ENCODE assay signal across 26 cellular contexts in the genomic region with DNA sequence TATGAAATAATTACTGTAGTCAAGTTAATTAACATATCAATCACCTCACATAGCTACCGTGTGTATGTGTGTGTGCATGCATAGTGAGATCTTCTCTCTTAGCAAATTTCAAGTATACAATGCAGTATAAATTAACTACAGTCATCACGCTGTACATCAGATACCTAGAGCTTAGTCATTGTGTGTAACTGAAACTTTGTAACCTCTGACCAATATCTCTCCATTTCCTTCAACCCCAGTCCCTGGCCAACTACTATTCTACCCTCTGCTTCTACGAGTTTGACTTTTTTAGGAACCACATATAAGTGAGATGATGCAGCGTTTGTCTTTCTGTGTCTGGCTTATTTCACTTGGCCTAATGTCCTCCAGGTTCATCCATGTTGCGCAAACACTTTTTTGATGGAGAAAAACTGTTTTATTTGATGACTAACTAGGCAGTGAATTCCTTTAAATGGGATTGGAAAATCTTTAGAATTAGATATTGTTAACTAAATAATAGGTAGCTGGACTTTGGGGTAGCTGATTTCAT.
"Had no signal": no experiment of that assay in that cellular context is flagged by ENCODE, and none has a peak within 500 bp of the region (broad histone marks: within the 10 kb centered on the region; RNA-seq: fewer than 3 reads in every experiment).

No MANE protein-coding gene starts in this region.

- H3K79me2 ChIP-seq: hepatocyte had no signal

- H3K4me1 Mint-ChIP-seq: naive thymus-derived CD4-positive, alpha-beta T cell; neural progenitor cell had no signal

- H3K4me2 ChIP-seq: hepatocyte, neural progenitor cell had no signal

- H3K4me3 ChIP-seq: dorsolateral prefrontal cortex, gastroesophageal sphincter, heart left ventricle, hepatocyte, left lung, neural progenitor cell, prostate gland, right atrium auricular region, sigmoid colon, spleen, testis, tibial artery had no signal

- H3K27me3 ChIP-seq: foreskin keratinocyte, gastroesophageal sphincter, heart left ventricle, hepatocyte, left lung, neural progenitor cell, right atrium auricular region, sigmoid colon, spleen, testis, tibial artery had no signal

- H3K4me1 ChIP-seq: foreskin keratinocyte, gastroesophageal sphincter, heart left ventricle, left lung, neural progenitor cell, prostate gland, right atrium auricular region, spleen, testis, tibial artery had no signal

- DNase-seq: cortex of kidney; dorsolateral prefrontal cortex; effector CD4-positive, alpha-beta T cell; foreskin keratinocyte; heart left ventricle; left cardiac atrium; left lung; mesendoderm; midbrain; naive thymus-derived CD4-positive, alpha-beta T cell; sigmoid colon; spleen; stimulated activated CD4-positive, alpha-beta T cell treated with anti-CD3 and anti-CD28 coated beads, Interleukin-4, amount 100 ng/mL, for 4 hours; stimulated activated naive CD8-positive, alpha-beta T cell treated with anti-CD3 and anti-CD28 coated beads, Interleukin-15, Interleukin-2, amounts not matched to agents 100 U/mL and 50 U/mL, for 24 hours; substantia nigra; testis; tibial artery had no signal

- H3K27ac Mint-ChIP-seq: naive thymus-derived CD4-positive, alpha-beta T cell; nephron; neural progenitor cell; stimulated activated memory B cell treated with anti-CD40 and anti-IgM and Interleukin-4, amounts not matched to agents 10 μg/mL and 1 μg/mL and 100 μg/mL, for 72 hours; type B pancreatic cell had no signal

- H3K9me3 ChIP-seq: gastroesophageal sphincter, heart left ventricle, left lung, prostate gland, right atrium auricular region, sigmoid colon, spleen, testis, tibial artery had no signal

- H3K27ac ChIP-seq: dorsolateral prefrontal cortex, foreskin keratinocyte, gastroesophageal sphincter, heart left ventricle, hepatocyte, left lung, neural progenitor cell, prostate gland, right atrium auricular region, spleen, testis, tibial artery had no signal

- H3K36me3 Mint-ChIP-seq: naive thymus-derived CD4-positive, alpha-beta T cell; neural progenitor cell; stimulated activated memory B cell treated with anti-CD40 and anti-IgM and Interleukin-4, amounts not matched to agents 10 μg/mL and 1 μg/mL and 100 μg/mL, for 72 hours; type B pancreatic cell had no signal

- H3K9ac ChIP-seq: neural progenitor cell had no signal

- ATAC-seq: foreskin keratinocyte; gastroesophageal sphincter; heart left ventricle; left cardiac atrium; left lung; naive thymus-derived CD4-positive, alpha-beta T cell; stimulated activated memory B cell treated with anti-CD40 and anti-IgM and Interleukin-4, amounts not matched to agents 10 μg/mL and 1 μg/mL and 100 μg/mL, for 72 hours; stimulated activated naive CD8-positive, alpha-beta T cell treated with anti-CD3 and anti-CD28 coated beads, Interleukin-15, Interleukin-2, amounts not matched to agents 100 U/mL and 50 U/mL, for 24 hours had no signal

- H3K36me3 ChIP-seq: gastroesophageal sphincter, heart left ventricle, left lung, neural progenitor cell, prostate gland, right atrium auricular region, sigmoid colon, spleen, tibial artery had no signal

- H2AFZ ChIP-seq: hepatocyte, neural progenitor cell had no signal

- H3K4me3 Mint-ChIP-seq: naive thymus-derived CD4-positive, alpha-beta T cell; nephron; neural progenitor cell; stimulated activated memory B cell treated with anti-CD40 and anti-IgM and Interleukin-4, amounts not matched to agents 10 μg/mL and 1 μg/mL and 100 μg/mL, for 72 hours; type B pancreatic cell had no signal

- H3K27me3 Mint-ChIP-seq: stimulated activated memory B cell treated with anti-CD40 and anti-IgM and Interleukin-4, amounts not matched to agents 10 μg/mL and 1 μg/mL and 100 μg/mL, for 72 hours; type B pancreatic cell had no signal

- FAIRE-seq: islet of Langerhans had no signal

- H3K9me3 Mint-ChIP-seq: nephron; neural progenitor cell; stimulated activated memory B cell treated with anti-CD40 and anti-IgM and Interleukin-4, amounts not matched to agents 10 μg/mL and 1 μg/mL and 100 μg/mL, for 72 hours; type B pancreatic cell had no signal
